Comparison of ENCODE assay signal across 27 cellular contexts in genomic region chr15:43484455-43484854, GRCh38. TPM values are rescaled to one million over a fixed set of nuclear protein-coding genes. Genes with fewer than 3 reads are reported as not detected.
DNase-seq lines count a peak whose midpoint lies in the region; ATAC-seq and TF ChIP-seq lines count a peak whose summit lies in the region.
"Had no signal": no experiment of that assay in that cellular context is flagged by ENCODE, and none has a peak within 500 bp of the region (broad histone marks: within the 10 kb centered on the region; RNA-seq: fewer than 3 reads in every experiment).

No MANE protein-coding gene starts in this region.

- no peak for TF ChIP-seq CTCF in cardiac muscle cell (IDR thresholded peaks at IDR 0.05; ENCODE audit: low read depth, low read length)
- no peak for TF ChIP-seq CTCF in RWPE2 (IDR thresholded peaks at IDR 0.05; ENCODE audit: poor library complexity, severe bottlenecking)
- no peak for TF ChIP-seq CTCF in fibroblast of pulmonary artery (IDR thresholded peaks at IDR 0.05; ENCODE audit: low read length, missing control alignments)
- TF ChIP-seq CTCF in upper lobe of right lung (IDR thresholded peaks at IDR 0.05) = no peak
- TF ChIP-seq CTCF in psoas muscle (IDR thresholded peaks at IDR 0.05) = no peak

- intact Hi-C loops in left cardiac atrium (cut with DNase I) (no loop called here), upper lobe of right lung (cut with DNase I) (no loop called here), psoas muscle (cut with DNase I) (no loop called here)

- H3K27me3 ChIP-seq in cardiac muscle cell (no peaks in the 10 kb centered on the region), RWPE2 (ENCODE audit: insufficient read depth, poor library complexity, severe bottlenecking) (no peaks in the 10 kb centered on the region), upper lobe of right lung (no peaks in the 10 kb centered on the region), psoas muscle (ENCODE audit: insufficient read depth in 3 of 3, low read length in 2 of 3) (no peaks in the 10 kb centered on the region)
- H3K27me3 ChIP-seq: ascending aorta, BLaER1, dorsolateral prefrontal cortex, heart right ventricle, uterus had no signal

- peak in 1 of 2 donors; percentile 29 for DNase-seq in cardiac muscle cell (ENCODE audit: low read depth in 1 of 2, low spot score in 1 of 2)
- DNase-seq in left cardiac atrium = no peak
- no peak for DNase-seq in RWPE2 (ENCODE audit: low spot score)
- DNase-seq in fibroblast of pulmonary artery (ENCODE audit: low read depth) = peak; percentile 22
- no peak for DNase-seq in upper lobe of right lung
- DNase-seq in psoas muscle = no peak
- no peak for DNase-seq in HuH-7 (ENCODE audit: low spot score)
- DNase-seq in SKM-1 (lab: John Stamatoyannopoulos, UW; ENCODE audit: unreplicated experiment) = no peak
- DNase-seq: ACHN; activated CD4-positive, alpha-beta T cell treated with anti-CD3 and anti-CD28 coated beads for 1 hour; activated naive CD4-positive, alpha-beta T cell treated with anti-CD3 and anti-CD28 coated beads, Interleukin-2, amount 10 ng/mL, durations not matched to agents 7 days and 5 days; Calu3; dorsolateral prefrontal cortex; heart right ventricle; midbrain; natural killer cell; NCI-H1105 treated with DMSO at 0.1 percent for 48 hours; NCI-H2081; NCI-H774; retina; stimulated activated CD4-positive, alpha-beta T cell treated with anti-CD3 and anti-CD28 coated beads, Interleukin-4, amount 100 ng/mL, for 24 hours; stimulated activated naive B cell treated with anti-CD40 and anti-IgM and Interleukin-4, amounts not matched to agents 10 μg/mL and 1 μg/mL and 100 μg/mL, for 72 hours; uterus had no signal

- peaks cover 33% of the 10 kb centered on the region for H3K36me3 ChIP-seq in cardiac muscle cell
- peaks cover 88% of the 10 kb centered on the region for H3K36me3 ChIP-seq in RWPE2 (ENCODE audit: low read depth)
- peaks cover 50% of the 10 kb centered on the region for H3K36me3 ChIP-seq in upper lobe of right lung
- peaks cover 0 to 70% of the 10 kb centered on the region in 2 donors for H3K36me3 ChIP-seq in psoas muscle (ENCODE audit: insufficient read depth in 1 of 2, low read depth in 1 of 2)
- H3K36me3 ChIP-seq: uterus had no signal

- no peaks in the 10 kb centered on the region for H3K9me3 ChIP-seq in cardiac muscle cell (ENCODE audit: low read depth)
- no peaks in the 10 kb centered on the region for H3K9me3 ChIP-seq in RWPE2 (ENCODE audit: severe bottlenecking)
- H3K9me3 ChIP-seq in upper lobe of right lung = no peaks in the 10 kb centered on the region
- no peaks in the 10 kb centered on the region for H3K9me3 ChIP-seq in psoas muscle
- H3K9me3 ChIP-seq: ascending aorta, BLaER1, HAP-1, heart right ventricle, uterus had no signal

- 95 to 99% (median 96%) methylated on average over 2 of the region's 2 CpGs for WGBS in psoas muscle, 3 donors

- H3K27ac ChIP-seq in cardiac muscle cell = peak overlapping the region; percentile 66
- H3K27ac ChIP-seq in RWPE2 (ENCODE audit: poor library complexity, severe bottlenecking) = no peak overlapping the region
- H3K27ac ChIP-seq in upper lobe of right lung = no peak overlapping the region
- no peak overlapping the region for H3K27ac ChIP-seq in psoas muscle
- H3K27ac ChIP-seq: ascending aorta, BLaER1, uterus had no signal

- H3K4me3 ChIP-seq in cardiac muscle cell (no peak overlapping the region), RWPE2 (ENCODE audit: severe bottlenecking) (no peak overlapping the region), fibroblast of pulmonary artery (replicated peaks; ENCODE audit: low read depth, low read length) (no peak overlapping the region), upper lobe of right lung (no peak overlapping the region), psoas muscle (no peak overlapping the region)
- H3K4me3 ChIP-seq: ascending aorta, BLaER1, dorsolateral prefrontal cortex, HAP-1, heart right ventricle, uterus had no signal

- H3K4me1 ChIP-seq in cardiac muscle cell (ENCODE audit: low read depth) (no peaks in the 10 kb centered on the region), RWPE2 (ENCODE audit: insufficient read depth, poor library complexity, severe bottlenecking) (no peaks in the 10 kb centered on the region), upper lobe of right lung (peaks cover 5% of the 10 kb centered on the region), psoas muscle (no peaks in the 10 kb centered on the region)
- H3K4me1 ChIP-seq: HAP-1, uterus had no signal

- ATAC-seq in left cardiac atrium = no peak
- 0 out of 3 replicates have a peak, but pooled peaks have one; percentile 19 for ATAC-seq in RWPE2 (ENCODE audit: low read depth)
- ATAC-seq in upper lobe of right lung = peak; percentile 50
- no peak for ATAC-seq in psoas muscle
- ATAC-seq: HepG2; natural killer cell; stimulated activated naive B cell treated with anti-CD40 and anti-IgM and Interleukin-4, amounts not matched to agents 10 μg/mL and 1 μg/mL and 100 μg/mL, for 72 hours had no signal

RNA-seq across cellular contexts. Expression of gene TP53BP1, which starts 8.5 kb away (rescaled TPM):
- total RNA-seq in cardiac muscle cell (72.1 and 84.1 TPM in 2 replicates), left cardiac atrium (10 to 100 TPM; 30.1 to 33.5 TPM), upper lobe of right lung (27.6 TPM), psoas muscle (10 to 100 TPM; 11.6 to 31.3 (median 24.2) TPM)
- polyA plus RNA-seq in cardiac muscle cell (41.0 and 41.1 TPM in 2 replicates), psoas muscle (10 to 100 TPM in 2 of 3 donors, 1 to 10 TPM in 1; 7.4 to 13.9 (median 12.8) TPM)

RNA-seq across cellular contexts. Expression of gene MAP1A, which starts 33.0 kb away (rescaled TPM):
- 30.6 TPM in 2 replicates for total RNA-seq in cardiac muscle cell
- 13.8 and 19.3 TPM in 2 replicates for polyA plus RNA-seq in cardiac muscle cell
- 10 to 100 TPM; 23.8 to 24.5 TPM for total RNA-seq in left cardiac atrium
- total RNA-seq in upper lobe of right lung = 2.3 TPM
- total RNA-seq in psoas muscle = 10 to 100 TPM in 1 of 4 donors, 1 to 10 TPM in 3; 2.7 to 25.1 (median 7.9) TPM
- polyA plus RNA-seq in psoas muscle = 1 to 10 TPM in 2 of 3 donors, under 1 TPM in 1; 0.63 to 1.7 (median 1.3) TPM

Comparison
In these comparisons a context has a peak if more than half of its experiments do, and no peak if none do; other contexts are left out.
1. ATAC-seq: peak in RWPE2 (single experiment) and upper lobe of right lung (single experiment); none in left cardiac atrium (0 of 2) and psoas muscle (0 of 4).